Comparison of ENCODE assay signal across 10 cellular contexts in genomic region chr3:172987268-172987667, GRCh38.
DNase-seq lines count a peak whose midpoint lies in the region; ATAC-seq, FAIRE-seq and TF ChIP-seq lines count a peak whose summit lies in the region.
"Had no signal": no experiment of that assay in that cellular context is flagged by ENCODE, and none has a peak within 500 bp of the region (broad histone marks: within the 10 kb centered on the region; RNA-seq: fewer than 3 reads in every experiment).

No MANE protein-coding gene starts in this region.

- no peak overlapping the region for H3K9ac ChIP-seq in OCI-LY3 (ENCODE audit: low read length)

- H3K4me2 ChIP-seq in A549 (no peak overlapping the region), OCI-LY3 (ENCODE audit: low read length) (no peak overlapping the region)

- H3K36me3 ChIP-seq in OCI-LY3 (replicated peaks; ENCODE audit: low read depth, low read length): no peaks in the 10 kb centered on the region
- no peaks in the 10 kb centered on the region for H3K36me3 ChIP-seq in gastrocnemius medialis
- no peaks in the 10 kb centered on the region for H3K36me3 ChIP-seq in stomach
- H3K36me3 ChIP-seq: pancreas had no signal

- TF ChIP-seq RAD21 in A549 (conservative IDR thresholded peaks at IDR 0.05 in 1 of 2, IDR thresholded peaks at IDR 0.05 in 1 of 2): peak; percentile 18 to 52; a peak in 2 of 5 replicates

- peak in 1 of 2 experiments; percentile 36 for DNase-seq in A549 (ENCODE audit: low read depth in 1 of 2, low spot score in 1 of 2)
- peak; percentile 19 for DNase-seq in epithelial cell of esophagus (ENCODE audit: low read depth)
- no peak for DNase-seq in activated CD4-positive, CD25-positive, alpha-beta regulatory T cell (lab: John Stamatoyannopoulos, UW)
- DNase-seq in gastrocnemius medialis: no peak
- DNase-seq in stomach: no peak
- DNase-seq: caudate nucleus, pancreas had no signal

- FAIRE-seq in A549 (lab: Jason Lieb, UNC): no peak
- FAIRE-seq: pancreas had no signal

- no peaks in the 10 kb centered on the region for H3K27me3 ChIP-seq in OCI-LY3 (ENCODE audit: low read depth, low read length)
- H3K27me3 ChIP-seq in gastrocnemius medialis: no peaks in the 10 kb centered on the region
- H3K27me3 ChIP-seq in stomach: no peaks in the 10 kb centered on the region
- H3K27me3 ChIP-seq: pancreas had no signal

- H2AFZ ChIP-seq in OCI-LY3 (ENCODE audit: low read depth, low read length): no peak overlapping the region

- TF ChIP-seq EP300 in A549 (IDR thresholded peaks at IDR 0.05) (no peak), stomach (IDR thresholded peaks at IDR 0.05) (no peak)

- H4K20me1 ChIP-seq in OCI-LY3 (ENCODE audit: insufficient read depth, low read length): no peaks in the 10 kb centered on the region

- TF ChIP-seq CTCF in A549 (IDR thresholded peaks at IDR 0.05) (peak; percentile 25; the same call in 1 of the 3 replicates), GM12873 (IDR thresholded peaks at IDR 0.05; ENCODE audit: insufficient read depth, low read depth, low read length, missing control alignments) (peak; percentile 23), OCI-LY3 (IDR thresholded peaks at IDR 0.05; ENCODE audit: low read depth, low read length) (peak; percentile 57), epithelial cell of esophagus (IDR thresholded peaks at IDR 0.05; ENCODE audit: insufficient read depth, low read depth, low read length, missing control alignments) (peak; percentile 39), gastrocnemius medialis (IDR thresholded peaks at IDR 0.05 in 4 of 5, conservative IDR thresholded peaks at IDR 0.05 in 1 of 5) (no peak), stomach (IDR thresholded peaks at IDR 0.05) (no peak)

- TF ChIP-seq POLR2A in A549 (IDR thresholded peaks at IDR 0.05; ENCODE audit: low read length): no peak
- no peak for TF ChIP-seq POLR2A in gastrocnemius medialis (IDR thresholded peaks at IDR 0.05)
- TF ChIP-seq POLR2A in stomach (IDR thresholded peaks at IDR 0.05): no peak

- intact Hi-C loops in gastrocnemius medialis (cut with DNase I; ENCODE audit: low total_unique reads) (no loop called here), stomach (cut with DNase I; ENCODE audit: low total_unique reads) (no loop called here)

- POLR2A ChIA-PET in A549 (lab: Yijun Ruan, JAX): interaction anchor here (0.6 kb wide), 1 partner anchor 192 kb away, joined by 6 read pairs; no protein-coding TSS in a partner anchor

- ATAC-seq in A549 (peak; percentile 75 to 80; a peak in 4 of 6 replicates), gastrocnemius medialis (no peak), GM21423 (IDR thresholded peaks at IDR 0.05; ENCODE audit: unreplicated experiment) (no peak)
- ATAC-seq: pancreas had no signal

- H3K9me3 ChIP-seq in A549 (no peaks in the 10 kb centered on the region), OCI-LY3 (ENCODE audit: insufficient read depth, low read length) (no peaks in the 10 kb centered on the region), gastrocnemius medialis (no peaks in the 10 kb centered on the region), stomach (no peaks in the 10 kb centered on the region)
- H3K9me3 ChIP-seq: pancreas had no signal

- WGBS in A549 (ENCODE audit: missing lambda C conversion rate): 5% methylated on average over 3 of the region's 3 CpGs
- WGBS in stomach, 5 donors: 49 to 67% (median 63%) methylated on average over 3 of the region's 3 CpGs

- H3K27ac ChIP-seq in A549 (no peak overlapping the region), OCI-LY3 (ENCODE audit: low read length) (no peak overlapping the region), gastrocnemius medialis (no peak overlapping the region), stomach (no peak overlapping the region)
- H3K27ac ChIP-seq: pancreas had no signal

- no peaks in the 10 kb centered on the region for H3K79me2 ChIP-seq in OCI-LY3 (ENCODE audit: low read length)

- in situ Hi-C loops in gastrocnemius medialis (cut with MboI; ENCODE audit: low sequenced_read_pairs in 4 of 4): no loop called here

- CTCF ChIA-PET in A549 (lab: Yijun Ruan, JAX): interaction anchor here (1.4 kb wide), 1 partner anchor 11 kb away, joined by 5 read pairs; no protein-coding TSS in a partner anchor

- no peak overlapping the region for H3K4me3 ChIP-seq in A549
- H3K4me3 ChIP-seq in OCI-LY3 (ENCODE audit: low read length): no peak overlapping the region
- H3K4me3 ChIP-seq in epithelial cell of esophagus (ENCODE audit: low read length): no peak overlapping the region
- H3K4me3 ChIP-seq in gastrocnemius medialis: no peak overlapping the region
- no peak overlapping the region for H3K4me3 ChIP-seq in stomach
- H3K4me3 ChIP-seq: pancreas had no signal

- H3K4me1 ChIP-seq in A549: no peaks in the 10 kb centered on the region
- no peaks in the 10 kb centered on the region for H3K4me1 ChIP-seq in OCI-LY3 (ENCODE audit: low read length)
- no peaks in the 10 kb centered on the region for H3K4me1 ChIP-seq in gastrocnemius medialis
- H3K4me1 ChIP-seq in stomach: no peaks in the 10 kb centered on the region
- H3K4me1 ChIP-seq: pancreas had no signal

TF ChIP-seq in A549, 52 proteins besides CTCF, POLR2A, EP300 and RAD21:
- TF ChIP-seq ZSCAN20 (CRISPR knock-in tag; IDR thresholded peaks at IDR 0.05) (no peak), HEYL (CRISPR knock-in tag; IDR thresholded peaks at IDR 0.05) (no peak), GATA3 (IDR thresholded peaks at IDR 0.05; ENCODE audit: borderline replicate concordance) (no peak), NPAS2 (CRISPR knock-in tag; IDR thresholded peaks at IDR 0.05; ENCODE audit: borderline replicate concordance) (no peak), CBX8 (IDR thresholded peaks at IDR 0.05) (no peak), HOXA7 (CRISPR knock-in tag; IDR thresholded peaks at IDR 0.05) (no peak), KDM1A (IDR thresholded peaks at IDR 0.05; ENCODE audit: low read depth) (no peak), NFE2L2 (conservative IDR thresholded peaks at IDR 0.05; ENCODE audit: low read length) (no peak), HOXB13 (CRISPR knock-in tag; IDR thresholded peaks at IDR 0.05; ENCODE audit: low read depth) (no peak), TP53 (CRISPR knock-in tag; IDR thresholded peaks at IDR 0.05) (no peak)

Comparison
In these comparisons a context has a peak if more than half of its experiments do, and no peak if none do; other contexts are left out.
1. ATAC-seq: peak in A549 (2 of 2); none in gastrocnemius medialis (0 of 2) and GM21423 (single experiment).
2. CTCF ChIP-seq: peak in A549 (single experiment), GM12873 (single experiment), OCI-LY3 (single experiment) and epithelial cell of esophagus (single experiment); none in gastrocnemius medialis (0 of 5) and stomach (0 of 7).